ENCODE assay signal across 9 cellular contexts in the genomic region with DNA sequence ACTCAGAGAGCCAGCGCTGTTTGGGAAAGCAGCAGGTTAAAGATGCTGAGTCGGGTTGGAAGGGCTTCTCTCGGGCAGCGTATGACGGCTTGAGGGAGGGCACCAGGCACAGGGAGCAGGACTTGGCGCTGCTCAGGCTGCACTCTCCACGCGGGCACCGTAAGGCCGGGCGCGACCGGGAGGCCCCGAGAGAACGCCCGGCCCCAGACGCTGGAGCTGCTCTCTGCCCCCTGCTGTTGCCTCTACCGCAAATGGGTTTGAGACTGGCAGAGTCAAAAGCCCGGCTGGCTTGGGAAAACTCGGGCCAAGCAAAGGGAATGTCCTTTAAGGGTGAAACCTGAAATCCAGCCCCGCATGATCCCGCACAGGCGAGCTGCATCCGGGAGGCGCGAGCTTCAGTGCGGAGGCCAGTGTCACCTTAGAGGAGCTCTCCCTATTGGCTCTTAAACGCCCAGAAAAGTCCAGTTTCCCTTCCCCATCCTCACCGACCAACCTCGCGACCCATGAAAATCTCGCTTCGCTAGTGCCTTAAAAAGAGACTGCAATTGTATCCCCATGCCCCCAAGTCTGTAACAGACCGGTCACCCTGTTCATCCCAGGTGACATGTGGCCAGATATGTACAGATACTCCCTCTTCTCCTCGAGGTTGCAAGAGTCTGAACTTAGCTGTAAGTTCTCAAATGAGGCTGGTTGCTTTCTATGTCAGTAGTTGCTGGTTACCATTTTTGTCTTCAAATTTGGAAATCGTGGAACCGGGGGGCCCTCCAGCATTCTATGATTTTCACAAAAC. TPM values are rescaled to one million over a fixed set of nuclear protein-coding genes. Genes with fewer than 3 reads are reported as not detected.
A peak's percentile ranks its signal among the peaks of the same experiment; 100 is the strongest.
DNase-seq lines count a peak whose midpoint lies in the region; ATAC-seq and TF ChIP-seq lines count a peak whose summit lies in the region.
"Had no signal": no experiment of that assay in that cellular context is flagged by ENCODE, and none has a peak within 500 bp of the region (broad histone marks: within the 10 kb centered on the region; RNA-seq: fewer than 3 reads in every experiment).

No MANE protein-coding gene starts in this region.

- H3K4me3 ChIP-seq in adrenal gland (peak overlapping the region in 2 of 4 donors; percentile 47 to 68), iPS-20b (ENCODE audit: low read length) (peak overlapping the region; percentile 64; the same call in 1 of the 2 replicates), stomach (peak overlapping the region; percentile 40 to 56 (median 45))

- TF ChIP-seq POLR2A in adrenal gland (IDR thresholded peaks at IDR 0.05) (peak in 1 of 2 donors; percentile 33), stomach (IDR thresholded peaks at IDR 0.05) (no peak)

- H3K9me3 ChIP-seq in adrenal gland (replicated peaks in 1 of 3) (no peaks in the 10 kb centered on the region), iPS-20b (ENCODE audit: insufficient read depth, low read depth, low read length) (no peaks in the 10 kb centered on the region), stomach (no peaks in the 10 kb centered on the region)

- WGBS in adrenal gland, 4 donors: 15 to 43% (median 18%) methylated on average over 15 to 37 of the region's 37 CpGs
- WGBS in stomach, 5 donors: 9 to 24% (median 10%) methylated on average over 20 to 37 of the region's 37 CpGs

- intact Hi-C loops in adrenal gland (cut with DNase I): loop anchor here in 1 of 2 donors (5.0 kb wide), 1 partner anchor 653 kb away; no protein-coding TSS in a partner anchor
- intact Hi-C loops in stomach (cut with DNase I; ENCODE audit: low total_unique reads): no loop called here

- peak overlapping the region in 2 of 5 donors; percentile 70 to 82 for H3K27ac ChIP-seq in adrenal gland
- no peak overlapping the region for H3K27ac ChIP-seq in iPS-20b (ENCODE audit: low read length)
- H3K27ac ChIP-seq in stomach: peak overlapping the region in 4 of 5 donors; percentile 30 to 73 (median 60)

- H3K36me3 ChIP-seq in adrenal gland (replicated peaks in 1 of 2) (no peaks in the 10 kb centered on the region), iPS-20b (ENCODE audit: insufficient read depth, low read depth, low read length) (no peaks in the 10 kb centered on the region), stomach (no peaks in the 10 kb centered on the region)

- TF ChIP-seq EP300 in stomach (IDR thresholded peaks at IDR 0.05): no peak

- ATAC-seq in GM19328 (IDR thresholded peaks at IDR 0.05; ENCODE audit: unreplicated experiment): no peak

- H3K27me3 ChIP-seq in adrenal gland: peaks cover 48% of the 10 kb centered on the region
- H3K27me3 ChIP-seq in iPS-20b (ENCODE audit: insufficient read depth, low read length): peaks cover 100% of the 10 kb centered on the region
- peaks cover 9 to 100% (median 91%) of the 10 kb centered on the region in 3 donors for H3K27me3 ChIP-seq in stomach

- no peak overlapping the region for H3K9ac ChIP-seq in iPS-20b (ENCODE audit: low read depth, low read length)

- peaks cover 0 to 9% of the 10 kb centered on the region in 2 donors for H3K4me1 ChIP-seq in adrenal gland (replicated peaks in 1 of 2)
- peaks cover 22% of the 10 kb centered on the region; the same call in 1 of the 2 replicates for H3K4me1 ChIP-seq in iPS-20b (ENCODE audit: insufficient read depth, low read length)
- peaks cover 27 to 63% (median 44%) of the 10 kb centered on the region in 4 donors for H3K4me1 ChIP-seq in stomach

- TF ChIP-seq CTCF in adrenal gland (IDR thresholded peaks at IDR 0.05): peak in 3 of 6 experiments; percentile 4 to 22 (median 21)
- no peak for TF ChIP-seq CTCF in stomach (IDR thresholded peaks at IDR 0.05)

- DNase-seq in activated CD8-positive, alpha-beta memory T cell treated with anti-CD3 and anti-CD28 coated beads, Interleukin-2, amount 50 U/mL, for 48 hours: peak; percentile 58
- DNase-seq in activated CD8-positive, alpha-beta memory T cell treated with anti-CD3 and anti-CD28 coated beads, Interleukin-2, amount 50 U/mL, for 4 hours: no peak
- peak in 6 of 7 donors; percentile 46 to 63 (median 56) for DNase-seq in adrenal gland
- DNase-seq in stomach: no peak
- DNase-seq in NCI-H1436 (lab: John Stamatoyannopoulos, UW): no peak
- DNase-seq in SIG-M5 treated with dmso at 0.1 percent for 504 hours (lab: John Stamatoyannopoulos, UW; ENCODE audit: unreplicated experiment): no peak

RNA-seq across cellular contexts. Expression of a gene that starts 1.1 kb away (rescaled TPM):
- total RNA-seq in adrenal gland: 10 to 100 TPM in 7 of 8 donors, 1 to 10 TPM in 1; 7.3 to 23.4 (median 16.4) TPM
- 10 to 100 TPM in 1 of 3 donors, 1 to 10 TPM in 2; 6.8 to 11.7 (median 7.9) TPM for polyA plus RNA-seq in adrenal gland
- total RNA-seq in stomach: 1 to 10 TPM in 3 of 5 donors, under 1 TPM in 2; 0.45 to 8.3 (median 1.0) TPM
- polyA plus RNA-seq in stomach: 1 to 10 TPM; 1.5 to 6.0 (median 2.9) TPM
- total RNA-seq: activated CD8-positive, alpha-beta memory T cell treated with anti-CD3 and anti-CD28 coated beads for 36 hours had no signal

Comparison
In these comparisons a context has a peak if more than half of its experiments do, and no peak if none do; other contexts are left out.
1. DNase-seq: peak in activated CD8-positive, alpha-beta memory T cell treated with anti-CD3 and anti-CD28 coated beads, Interleukin-2, amount 50 U/mL, for 48 hours (single experiment) and adrenal gland (6 of 7); none in activated CD8-positive, alpha-beta memory T cell treated with anti-CD3 and anti-CD28 coated beads, Interleukin-2, amount 50 U/mL, for 4 hours (single experiment), stomach (single experiment), NCI-H1436 (single experiment) and SIG-M5 treated with dmso at 0.1 percent for 504 hours (single experiment).